Comparison of ENCODE assay signal across 8 cellular contexts in the genomic region with DNA sequence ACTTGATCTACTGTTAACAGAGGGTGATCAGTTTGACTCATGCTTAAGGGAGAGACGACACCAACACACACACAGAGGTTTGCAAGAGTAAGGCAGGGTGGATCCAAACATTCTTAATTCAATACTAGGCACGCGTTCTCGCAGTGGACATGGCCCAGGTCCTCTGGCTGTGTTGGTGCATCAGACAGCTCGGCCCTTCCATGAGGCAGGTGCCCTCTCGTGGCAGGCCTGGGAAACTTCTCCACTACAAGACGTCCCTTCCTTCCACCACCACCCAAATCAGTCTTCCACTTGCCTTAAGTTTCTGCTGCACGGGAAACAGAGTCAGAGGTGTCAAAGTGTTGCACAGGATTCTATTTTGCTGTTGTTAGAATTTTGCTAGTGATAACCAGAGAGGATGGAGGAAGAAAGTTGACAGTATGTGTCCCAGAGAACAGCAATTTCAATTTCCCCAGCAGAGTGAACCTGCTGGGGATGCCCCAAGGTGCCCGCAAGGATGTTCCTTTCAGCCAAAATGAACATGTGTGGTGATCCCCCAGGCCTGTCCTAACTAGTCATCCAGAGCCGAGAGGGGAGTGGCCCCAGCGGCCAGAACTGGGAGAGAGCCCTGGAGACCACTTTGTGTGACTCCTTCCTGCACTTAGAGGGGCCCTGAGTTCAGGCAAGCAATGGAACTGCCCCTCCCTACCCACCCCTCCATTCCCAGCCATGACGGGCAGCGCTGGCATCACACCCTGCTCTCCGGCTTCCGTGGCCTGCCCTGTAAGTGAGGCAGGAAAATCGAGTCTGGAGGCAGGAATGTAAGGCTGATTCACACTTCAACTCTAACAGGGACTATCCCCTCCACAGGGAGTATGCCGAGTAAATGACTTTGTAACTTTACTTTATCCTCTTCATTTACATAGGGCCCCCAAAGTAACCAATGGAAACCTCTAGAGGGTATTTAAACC. TPM values are rescaled to one million over a fixed set of nuclear protein-coding genes. Genes with fewer than 3 reads are reported as not detected.
DNase-seq lines count a peak whose midpoint lies in the region; ATAC-seq, FAIRE-seq and TF ChIP-seq lines count a peak whose summit lies in the region.

No MANE protein-coding gene starts in this region.

- TF ChIP-seq EP300 in transverse colon (IDR thresholded peaks at IDR 0.05; ENCODE audit: low read depth), result no peak

- H3K36me3 ChIP-seq in Peyer's patch (peaks cover 0 to 39% (median 0%) of the 10 kb centered on the region in 3 donors), pancreas (peaks cover 0 to 20% (median 14%) of the 10 kb centered on the region in 3 donors), transverse colon (peaks cover 0 to 11% (median 0%) of the 10 kb centered on the region in 4 donors)

- H3K27ac ChIP-seq in Peyer's patch (peak overlapping the region in 1 of 4 donors; percentile 10), foreskin keratinocyte (no peak overlapping the region), pancreas (no peak overlapping the region), transverse colon (no peak overlapping the region)

- TF ChIP-seq CTCF in GM12864 (IDR thresholded peaks at IDR 0.05; ENCODE audit: low read depth, low read length, missing control alignments) (peak; percentile 89), Peyer's patch (IDR thresholded peaks at IDR 0.05) (peak; percentile 59 to 90 (median 80)), foreskin keratinocyte (conservative IDR thresholded peaks at IDR 0.05) (peak; percentile 78), pancreas (IDR thresholded peaks at IDR 0.05) (peak; percentile 55 to 78 (median 76)), transverse colon (IDR thresholded peaks at IDR 0.05) (peak; percentile 74 to 91 (median 77))

- H3K4me3 ChIP-seq in GM12864 (ENCODE audit: low read depth, low read length), result no peak overlapping the region
- no peak overlapping the region for H3K4me3 ChIP-seq in Peyer's patch
- no peak overlapping the region for H3K4me3 ChIP-seq in pancreas
- no peak overlapping the region for H3K4me3 ChIP-seq in transverse colon

- ATAC-seq in HG03139 (IDR thresholded peaks at IDR 0.05; ENCODE audit: unreplicated experiment) (peak; percentile 67), foreskin keratinocyte (peak; percentile 78), pancreas (peak; percentile 80 to 96 (median 92))

- WGBS in pancreas, 2 donors, result 28 to 30% methylated on average over 17 of the region's 17 CpGs
- WGBS in transverse colon (ENCODE audit: low coverage in 1 of 2), 2 donors, result 0 to 32% methylated on average over 1 to 17 of the region's 17 CpGs

- FAIRE-seq in pancreas (lab: Jason Lieb, UNC), result peak; percentile 57

- H3K4me1 ChIP-seq in Peyer's patch (no peaks in the 10 kb centered on the region), foreskin keratinocyte (peaks cover 7% of the 10 kb centered on the region), pancreas (no peaks in the 10 kb centered on the region), transverse colon (no peaks in the 10 kb centered on the region)

- in situ Hi-C loops in transverse colon (cut with MboI; ENCODE audit: low pct_ligation_motif_present in 1 of 4, low pct_unique_long_range_greater_than_20kb in 1 of 4, low sequenced_read_pairs in 3 of 4), result loop anchor here in 3 of 4 donors (10.0 to 25.0 kb wide), 3 partner anchors 174 to 299 kb away; partner anchors contain the start of gene BACE2 (in 1 of the 3)

- DNase-seq in GM12864 (ENCODE audit: low read depth) (peak; percentile 12), Peyer's patch (peak; percentile 60 to 87 (median 81)), foreskin keratinocyte (peak; percentile 55 to 73), pancreas (peak; percentile 68 to 89 (median 78)), transverse colon (peak; percentile 79), mesenteric fat pad (ENCODE audit: low spot score) (no peak)
- peak; percentile 37 for DNase-seq in activated T-helper 9 cell treated with anti-CD3 and anti-CD28 coated beads, Interleukin-2, amount 50 U/mL, for 16 hours (ENCODE audit: low read depth)

- H3K27me3 ChIP-seq in Peyer's patch, result no peaks in the 10 kb centered on the region
- no peaks in the 10 kb centered on the region for H3K27me3 ChIP-seq in foreskin keratinocyte
- no peaks in the 10 kb centered on the region for H3K27me3 ChIP-seq in pancreas
- no peaks in the 10 kb centered on the region for H3K27me3 ChIP-seq in transverse colon

- no peak for TF ChIP-seq POLR2A in Peyer's patch (IDR thresholded peaks at IDR 0.05)
- no peak for TF ChIP-seq POLR2A in transverse colon (IDR thresholded peaks at IDR 0.05)

- H3K9me3 ChIP-seq in Peyer's patch (no peaks in the 10 kb centered on the region), pancreas (no peaks in the 10 kb centered on the region), transverse colon (no peaks in the 10 kb centered on the region)

- intact Hi-C loops in pancreas (cut with DNase I) (loop anchor here in 2 of 3 donors (5.0 to 10.0 kb wide), 2 partner anchors 176 to 179 kb away; no protein-coding TSS in a partner anchor), transverse colon (cut with DNase I; ENCODE audit: low total_unique reads) (no loop called here)

RNA-seq across cellular contexts. Expression of gene MX1, which starts 34.8 kb away (rescaled TPM):
- total RNA-seq in Peyer's patch (100 to 1,000 TPM in 1 of 4 donors, 10 to 100 TPM in 3; 52.4 to 109 (median 78.9) TPM), foreskin keratinocyte (251 and 297 TPM in 2 replicates), pancreas (10 to 100 TPM in 3 of 6 donors, 1 to 10 TPM in 3; 4.9 to 21.4 (median 10.0) TPM), transverse colon (10 to 100 TPM; 27.3 to 82.2 (median 61.9) TPM), mesenteric fat pad (60.3 TPM)
- polyA plus RNA-seq in foreskin keratinocyte (154 and 172 TPM in 2 replicates), pancreas (10 to 100 TPM; 10.3 to 12.0 TPM)

RNA-seq across cellular contexts. Expression of gene TMPRSS2, which starts 47.1 kb away (rescaled TPM):
- total RNA-seq in Peyer's patch (100 to 1,000 TPM in 3 of 4 donors, 10 to 100 TPM in 1; 39.6 to 419 (median 352) TPM), foreskin keratinocyte (not detected in 2 replicates), pancreas (10 to 100 TPM; 44.9 to 88.8 (median 75.2) TPM), transverse colon (100 to 1,000 TPM in 3 of 4 donors, 10 to 100 TPM in 1; 65.3 to 557 (median 485) TPM), mesenteric fat pad (0.61 TPM)
- polyA plus RNA-seq in foreskin keratinocyte (not detected in 2 replicates), pancreas (10 to 100 TPM; 42.2 to 65.1 TPM)

Comparison
In these comparisons a context has a peak if more than half of its experiments do, and no peak if none do; other contexts are left out.
1. RNA of gene TMPRSS2, which starts 47.1 kb away (total RNA-seq): 65.3 to 557 TPM in transverse colon, 39.6 to 419 TPM in Peyer's patch and 44.9 to 88.8 TPM in pancreas; 0.61 TPM in mesenteric fat pad (single experiment) and not detected in foreskin keratinocyte; every median in the first group is over 10 times any median in the second.
2. Peak in every context shown above with its lines, with median percentiles within 50 percentile points of each other: CTCF ChIP-seq and ATAC-seq.